ENCODE assay signal across 18 cellular contexts in genomic region chr1:6367381-6368007, GRCh38. TPM values are rescaled to one million over a fixed set of nuclear protein-coding genes. Genes with fewer than 3 reads are reported as not detected.
DNase-seq lines count a peak whose midpoint lies in the region; ATAC-seq lines count a peak whose summit lies in the region.
"Had no signal": no experiment of that assay in that cellular context is flagged by ENCODE, and none has a peak within 500 bp of the region (broad histone marks: within the 10 kb centered on the region; RNA-seq: fewer than 3 reads in every experiment).

No MANE protein-coding gene starts in this region.

- intact Hi-C loops in left ventricle myocardium superior (cut with micrococcal nuclease), result no loop called here

- ATAC-seq in left ventricle myocardium superior (peak; percentile 96), HG02852 (IDR thresholded peaks at IDR 0.05; ENCODE audit: unreplicated experiment) (no peak)
- ATAC-seq: K562; stimulated activated effector memory CD8-positive, alpha-beta T cell treated with anti-CD3 and anti-CD28 coated beads, Interleukin-12 subunit alpha, Interleukin-12 subunit beta, amount 100 ng/mL, for 72 hours had no signal

- DNase-seq in NCI-H1694 treated with DMSO at 0.1 percent for 48 hours (lab: John Stamatoyannopoulos, UW) (peak; percentile 38), NCI-H1694 (lab: John Stamatoyannopoulos, UW) (no peak), anterior cingulate cortex (lab: John Stamatoyannopoulos, UW) (peak in 31 of 58 donors; percentile 9 to 61 (median 34)), left ventricle myocardium superior (peak; percentile 76), superior temporal gyrus (ENCODE audit: extremely low spot score) (peak; percentile 39), NCI-H187 treated with DMSO at 0.1 percent for 48 hours (lab: John Stamatoyannopoulos, UW) (no peak), RPMI8226 (no peak)
- DNase-seq: 8988T; activated CD4-positive, CD25-positive, alpha-beta regulatory T cell treated with anti-CD3 and anti-CD28 coated beads, Interleukin-2, amount 50 U/mL, for 72 hours; activated effector memory CD4-positive, alpha-beta T cell treated with anti-CD3 and anti-CD28 coated beads, Interleukin-2, amount 50 U/mL, for 16 hours; colonic mucosa; erythroblast; NCI-H1048; SHP77 treated with DMSO at 0.1 percent for 48 hours; transverse colon had no signal

RNA-seq across cellular contexts. Expression of gene ACOT7, which starts 26.1 kb away (rescaled TPM):
- total RNA-seq in left ventricle myocardium superior, result 7.8 TPM

RNA-seq across cellular contexts. Expression of gene HES2, which starts 52.2 kb away (rescaled TPM):
- total RNA-seq in left ventricle myocardium superior, result not detected

RNA-seq across cellular contexts. Expression of gene ESPN, which starts 57.1 kb away (rescaled TPM):
- 0.77 TPM for total RNA-seq in left ventricle myocardium superior

Comparison
In these comparisons a context has a peak if more than half of its experiments do, and no peak if none do; other contexts are left out.
1. DNase-seq: peak in NCI-H1694 treated with DMSO at 0.1 percent for 48 hours (single experiment), anterior cingulate cortex (31 of 58), left ventricle myocardium superior (single experiment) and superior temporal gyrus (single experiment); none in NCI-H1694 (single experiment), NCI-H187 treated with DMSO at 0.1 percent for 48 hours (single experiment) and RPMI8226 (single experiment).